In the genomic region with DNA sequence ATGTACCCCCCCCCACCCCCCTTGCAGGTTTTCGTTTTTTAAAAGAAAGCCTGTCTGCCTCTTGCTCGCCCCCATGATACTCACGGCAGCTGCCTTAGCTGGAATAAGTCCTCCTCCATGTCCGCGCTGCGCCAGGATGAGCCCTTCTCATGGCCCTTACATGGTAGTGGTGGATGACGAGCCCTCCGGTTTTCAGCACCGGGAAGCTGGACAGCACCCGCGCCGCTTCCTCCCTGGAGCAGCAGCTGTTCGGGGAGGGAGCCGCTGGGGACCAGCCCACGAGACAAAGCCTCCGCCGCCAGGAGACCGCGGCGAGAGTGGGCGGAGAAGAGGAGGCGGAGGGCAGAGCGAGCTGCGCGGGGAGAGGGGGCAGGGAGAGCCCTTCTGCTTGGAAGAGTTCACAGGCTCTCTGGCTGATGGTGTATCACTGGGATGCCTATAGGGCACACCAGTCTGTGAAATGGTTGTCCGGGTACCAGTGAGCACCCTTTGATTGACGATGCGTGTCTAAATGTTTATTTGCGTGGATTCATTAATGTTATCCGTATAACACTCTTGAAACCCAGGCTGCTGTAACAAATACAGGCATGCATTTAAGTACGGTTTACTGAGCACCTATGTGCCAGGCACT, we compare ENCODE assay signal across 8 cellular contexts. TPM values are rescaled to one million over a fixed set of nuclear protein-coding genes. Genes with fewer than 3 reads are reported as not detected.
A peak's percentile ranks its signal among the peaks of the same experiment; 100 is the strongest.
DNase-seq lines count a peak whose midpoint lies in the region; ATAC-seq and TF ChIP-seq lines count a peak whose summit lies in the region.

A gene with protein sequence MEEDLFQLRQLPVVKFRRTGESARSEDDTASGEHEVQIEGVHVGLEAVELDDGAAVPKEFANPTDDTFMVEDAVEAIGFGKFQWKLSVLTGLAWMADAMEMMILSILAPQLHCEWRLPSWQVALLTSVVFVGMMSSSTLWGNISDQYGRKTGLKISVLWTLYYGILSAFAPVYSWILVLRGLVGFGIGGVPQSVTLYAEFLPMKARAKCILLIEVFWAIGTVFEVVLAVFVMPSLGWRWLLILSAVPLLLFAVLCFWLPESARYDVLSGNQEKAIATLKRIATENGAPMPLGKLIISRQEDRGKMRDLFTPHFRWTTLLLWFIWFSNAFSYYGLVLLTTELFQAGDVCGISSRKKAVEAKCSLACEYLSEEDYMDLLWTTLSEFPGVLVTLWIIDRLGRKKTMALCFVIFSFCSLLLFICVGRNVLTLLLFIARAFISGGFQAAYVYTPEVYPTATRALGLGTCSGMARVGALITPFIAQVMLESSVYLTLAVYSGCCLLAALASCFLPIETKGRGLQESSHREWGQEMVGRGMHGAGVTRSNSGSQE (minus strand): TSS at position 319 of the 631 bp plus-strand sequence. CDS start 200 bp downstream, at position 119.

- peaks cover 18% of the 10 kb centered on the region for H3K27me3 Mint-ChIP-seq in T-helper 2 cell treated with Interferon-gamma antibody and Interleukin-4, amounts not matched to agents 5 μg/mL and 100 μg/mL, for 36 hours (ENCODE audit: low read depth)

- peaks cover 2% of the 10 kb centered on the region for H3K4me1 Mint-ChIP-seq in T-helper 2 cell treated with Interferon-gamma antibody and Interleukin-4, amounts not matched to agents 5 μg/mL and 100 μg/mL, for 36 hours (ENCODE audit: low read depth)

- ATAC-seq in HG02981 (IDR thresholded peaks at IDR 0.05; ENCODE audit: unreplicated experiment) (no peak), GM21367 (IDR thresholded peaks at IDR 0.05; ENCODE audit: unreplicated experiment) (no peak)

- H2AFZ ChIP-seq in smooth muscle cell (ENCODE audit: low read depth), result no peak within 1 kb of the TSS

- H3K4me1 ChIP-seq in smooth muscle cell (ENCODE audit: low read depth), result no peaks in the 10 kb centered on the region

- no peaks in the 10 kb centered on the region for H3K9me3 ChIP-seq in smooth muscle cell (replicated peaks; ENCODE audit: low read depth)

- no peak within 1 kb of the TSS for H3K4me3 Mint-ChIP-seq in T-helper 2 cell treated with Interferon-gamma antibody and Interleukin-4, amounts not matched to agents 5 μg/mL and 100 μg/mL, for 36 hours

- H3K9me3 Mint-ChIP-seq in T-helper 2 cell treated with Interferon-gamma antibody and Interleukin-4, amounts not matched to agents 5 μg/mL and 100 μg/mL, for 36 hours, result no peaks in the 10 kb centered on the region

- peak within 1 kb of the TSS; percentile 82 for H3K4me2 ChIP-seq in smooth muscle cell

- DNase-seq in GM06990 (ENCODE audit: extremely low read depth, insufficient read length) (peak; percentile 23), NCI-H146 treated with DMSO at 0.1 percent for 48 hours (lab: John Stamatoyannopoulos, UW; ENCODE audit: unreplicated experiment) (peak; percentile 73), cardiac fibroblast (ENCODE audit: low read depth in 2 of 2) (peak; percentile 78 to 85), iPS-NIHi11 (ENCODE audit: low spot score) (peak; percentile 95), smooth muscle cell (lab: John Stamatoyannopoulos, UW; ENCODE audit: unreplicated experiment) (peak; percentile 69)
- peak; percentile 22 for DNase-seq in T-helper 2 cell treated with Interferon-gamma antibody and Interleukin-4, amounts not matched to agents 5 μg/mL and 100 μg/mL, for 36 hours (ENCODE audit: low spot score)

- no peaks in the 10 kb centered on the region for H3K79me2 ChIP-seq in smooth muscle cell (ENCODE audit: low read depth)

- no peaks in the 10 kb centered on the region for H3K36me3 Mint-ChIP-seq in T-helper 2 cell treated with Interferon-gamma antibody and Interleukin-4, amounts not matched to agents 5 μg/mL and 100 μg/mL, for 36 hours (ENCODE audit: low read depth)

- H3K27ac Mint-ChIP-seq in T-helper 2 cell treated with Interferon-gamma antibody and Interleukin-4, amounts not matched to agents 5 μg/mL and 100 μg/mL, for 36 hours, result no peak within 1 kb of the TSS

- H4K20me1 ChIP-seq in smooth muscle cell (ENCODE audit: low read depth), result no peaks in the 10 kb centered on the region

- H3K36me3 ChIP-seq in GM06990 (ENCODE audit: control insufficient read depth, insufficient read depth, low read length), result no peaks in the 10 kb centered on the region
- H3K36me3 ChIP-seq in smooth muscle cell (ENCODE audit: low read depth), result no peaks in the 10 kb centered on the region

- TF ChIP-seq CTCF in GM06990 (IDR thresholded peaks at IDR 0.05; ENCODE audit: insufficient read depth, low read length, poor library complexity, severe bottlenecking) (no peak), cardiac fibroblast (IDR thresholded peaks at IDR 0.05; ENCODE audit: low read depth, low read length) (no peak), smooth muscle cell (IDR thresholded peaks at IDR 0.05; ENCODE audit: borderline replicate concordance, insufficient read depth, poor library complexity, severe bottlenecking) (no peak)

- H3K27ac ChIP-seq in smooth muscle cell (ENCODE audit: low read depth), result no peak within 1 kb of the TSS

- H3K4me3 ChIP-seq in GM06990 (replicated peaks; ENCODE audit: low read depth, low read length), result no peak within 1 kb of the TSS
- no peak within 1 kb of the TSS for H3K4me3 ChIP-seq in cardiac fibroblast (replicated peaks in 1 of 2; ENCODE audit: low read depth in 2 of 2, low read length in 2 of 2)
- peak within 1 kb of the TSS; percentile 34 for H3K4me3 ChIP-seq in smooth muscle cell

- no peaks in the 10 kb centered on the region for H3F3A ChIP-seq in smooth muscle cell (ENCODE audit: low read depth)

- 7% methylated on average over 31 of the region's 31 CpGs for whole genome bisulfite sequencing in smooth muscle cell (ENCODE audit: low lambda C conversion rate)

- no peak within 1 kb of the TSS for H3K9ac ChIP-seq in smooth muscle cell (ENCODE audit: low read depth)

- H3K27me3 ChIP-seq in GM06990 (replicated peaks; ENCODE audit: control insufficient read depth, insufficient read depth, low read length) (no peaks in the 10 kb centered on the region; the same call in 1 of the 2 replicates), smooth muscle cell (ENCODE audit: low read depth) (peaks cover 6% of the 10 kb centered on the region)

RNA-seq across cellular contexts. Expression of the gene that starts here (rescaled TPM):
- total RNA-seq in smooth muscle cell, result not detected in 2 replicates
- not detected in 2 replicates for polyA plus RNA-seq in smooth muscle cell

Comparison
In these comparisons a context has a peak if more than half of its experiments do, and no peak if none do; other contexts are left out.
1. Peak in DNase-seq, H3K4me3 ChIP-seq and H3K4me2 ChIP-seq in smooth muscle cell; RNA of the gene not detected or under 1 TPM.
2. DNase-seq: peak in every context shown above with its lines; median percentile 95 in iPS-NIHi11; 82 in cardiac fibroblast; 73 in NCI-H146 treated with DMSO at 0.1 percent for 48 hours; 69 in smooth muscle cell; 23 in GM06990; 22 in T-helper 2 cell treated with Interferon-gamma antibody and Interleukin-4, amounts not matched to agents 5 μg/mL and 100 μg/mL, for 36 hours.